In genomic region chr5:175711031-175711430, GRCh38 we compare ENCODE assay signal across 24 cellular contexts. TPM values are rescaled to one million over a fixed set of nuclear protein-coding genes. Genes with fewer than 3 reads are reported as not detected.
DNase-seq lines count a peak whose midpoint lies in the region; ATAC-seq and TF ChIP-seq lines count a peak whose summit lies in the region.
"Had no signal": no experiment of that assay in that cellular context is flagged by ENCODE, and none has a peak within 500 bp of the region (broad histone marks: within the 10 kb centered on the region; RNA-seq: fewer than 3 reads in every experiment).

No MANE protein-coding gene starts in this region.

- CTCF ChIA-PET in MCF 10A (lab: Yijun Ruan, JAX): interaction anchor here (0.6 to 1.6 kb wide), 6 partner anchors 9 to 177 kb away, joined by 3 to 6 read pairs (median 4); no protein-coding TSS in a partner anchor

- H3K36me3 Mint-ChIP-seq in T-helper 2 cell treated with Interferon-gamma antibody and Interleukin-4, amounts not matched to agents 5 μg/mL and 100 μg/mL, for 36 hours (ENCODE audit: low read depth): peaks cover 19% of the 10 kb centered on the region
- H3K36me3 Mint-ChIP-seq in CD14-positive monocyte (peaks cover 56 to 66% of the 10 kb centered on the region in 2 donors), MCF 10A (ENCODE audit: insufficient read depth, unreplicated experiment) (peaks cover 5% of the 10 kb centered on the region)

- peaks cover 9% of the 10 kb centered on the region for H3K9me3 Mint-ChIP-seq in T-helper 2 cell treated with Interferon-gamma antibody and Interleukin-4, amounts not matched to agents 5 μg/mL and 100 μg/mL, for 36 hours
- peaks cover 4 to 16% (median 7%) of the 10 kb centered on the region in 7 donors for H3K9me3 Mint-ChIP-seq in CD14-positive monocyte
- peaks cover 7% of the 10 kb centered on the region for H3K9me3 Mint-ChIP-seq in MCF 10A (ENCODE audit: unreplicated experiment)

- POLR2A ChIA-PET in MCF 10A (lab: Yijun Ruan, JAX): no interaction called here

- no peak overlapping the region for H3K4me3 Mint-ChIP-seq in T-helper 2 cell treated with Interferon-gamma antibody and Interleukin-4, amounts not matched to agents 5 μg/mL and 100 μg/mL, for 36 hours
- no peak overlapping the region for H3K4me3 Mint-ChIP-seq in CD14-positive monocyte
- H3K4me3 Mint-ChIP-seq in MCF 10A (ENCODE audit: unreplicated experiment): no peak overlapping the region
- H3K4me3 Mint-ChIP-seq: CD4-positive, alpha-beta memory T cell had no signal

- peak overlapping the region; percentile 34 for H3K27ac Mint-ChIP-seq in T-helper 2 cell treated with Interferon-gamma antibody and Interleukin-4, amounts not matched to agents 5 μg/mL and 100 μg/mL, for 36 hours
- H3K27ac Mint-ChIP-seq in CD14-positive monocyte: peak overlapping the region in 4 of 7 donors; percentile 2 to 69 (median 32)
- H3K27ac Mint-ChIP-seq in MCF 10A (ENCODE audit: low read depth, unreplicated experiment): no peak overlapping the region

- no peak for ATAC-seq in sciatic nerve

- no peak for DNase-seq in T-helper 2 cell treated with Interferon-gamma antibody and Interleukin-4, amounts not matched to agents 5 μg/mL and 100 μg/mL, for 36 hours (ENCODE audit: low spot score)
- DNase-seq in T-helper 2 cell: no peak
- peak; percentile 7 for DNase-seq in CD14-positive monocyte (ENCODE audit: low spot score)
- peak in 39 of 42 donors; percentile 36 to 91 (median 68) for DNase-seq in head of caudate nucleus
- peak; percentile 15 for DNase-seq in sciatic nerve (ENCODE audit: low spot score)
- DNase-seq in epidermal melanocyte (ENCODE audit: insufficient read length, low spot score): no peak
- DNase-seq in MCF 10A (ENCODE audit: unreplicated experiment): no peak
- DNase-seq in NCI-H524 treated with DMSO at 0.1 percent for 48 hours (lab: John Stamatoyannopoulos, UW): no peak
- DNase-seq: CD4-positive, alpha-beta memory T cell; HCEC 1CT; KBM-7; MG63; NCI-H1048; NCI-H1417; NCI-H1694 treated with DMSO at 0.1 percent for 48 hours; NCI-H2081; NCI-H2227 treated with DMSO at 0.1 percent for 48 hours; NCI-H69; RPMI8226; SHP77 had no signal

- TF ChIP-seq CTCF in CD14-positive monocyte (IDR thresholded peaks at IDR 0.05): no peak
- no peak for TF ChIP-seq CTCF in MCF 10A (IDR thresholded peaks at IDR 0.05; ENCODE audit: unreplicated experiment)

- H3K4me1 Mint-ChIP-seq in T-helper 2 cell treated with Interferon-gamma antibody and Interleukin-4, amounts not matched to agents 5 μg/mL and 100 μg/mL, for 36 hours (ENCODE audit: low read depth): no peaks in the 10 kb centered on the region
- peaks cover 28% of the 10 kb centered on the region for H3K4me1 Mint-ChIP-seq in CD14-positive monocyte
- no peaks in the 10 kb centered on the region for H3K4me1 Mint-ChIP-seq in MCF 10A (ENCODE audit: insufficient read depth, unreplicated experiment)

- intact Hi-C loops in CD14-positive monocyte (cut with micrococcal nuclease): no loop called here
- intact Hi-C loops in head of caudate nucleus (cut with DNase I): no loop called here
- intact Hi-C loops in sciatic nerve (cut with DNase I): loop anchor here (2.0 kb wide), 1 partner anchor 40 kb away; no protein-coding TSS in a partner anchor
- intact Hi-C loops in MCF 10A (cut with micrococcal nuclease): no loop called here

- H3K27me3 Mint-ChIP-seq in T-helper 2 cell treated with Interferon-gamma antibody and Interleukin-4, amounts not matched to agents 5 μg/mL and 100 μg/mL, for 36 hours (ENCODE audit: low read depth): no peaks in the 10 kb centered on the region
- H3K27me3 Mint-ChIP-seq in CD14-positive monocyte (ENCODE audit: low read depth in 3 of 3) (peaks cover 0 to 2% (median 0%) of the 10 kb centered on the region in 3 donors), MCF 10A (ENCODE audit: insufficient read depth, unreplicated experiment) (peaks cover 83% of the 10 kb centered on the region)
- H3K27me3 Mint-ChIP-seq: CD4-positive, alpha-beta memory T cell had no signal

- no TSS peak for BruUV-seq in MCF 10A (replicated peaks; lab: Mats Ljungman, UMichigan)

RNA-seq across cellular contexts. Expression of gene HRH2, which starts 53.2 kb away (rescaled TPM):
- 10 to 100 TPM; 10.6 to 25.5 TPM for polyA plus RNA-seq in CD14-positive monocyte
- total RNA-seq in sciatic nerve: 4.3 TPM
- total RNA-seq in MCF 10A (2022): not detected in 2 replicates
- total RNA-seq: Caco-2, LHCN-M2, NCI-H460 had no signal
- polyA plus RNA-seq: BJ had no signal

Comparison
In these comparisons a context has a peak if more than half of its experiments do, and no peak if none do; other contexts are left out.
1. DNase-seq: peak in CD14-positive monocyte (single experiment), head of caudate nucleus (39 of 42) and sciatic nerve (single experiment); none in T-helper 2 cell treated with Interferon-gamma antibody and Interleukin-4, amounts not matched to agents 5 μg/mL and 100 μg/mL, for 36 hours (single experiment), T-helper 2 cell (0 of 5), epidermal melanocyte (single experiment), MCF 10A (single experiment) and NCI-H524 treated with DMSO at 0.1 percent for 48 hours (single experiment).